ENCODE assay signal across 8 cellular contexts in the genomic region with DNA sequence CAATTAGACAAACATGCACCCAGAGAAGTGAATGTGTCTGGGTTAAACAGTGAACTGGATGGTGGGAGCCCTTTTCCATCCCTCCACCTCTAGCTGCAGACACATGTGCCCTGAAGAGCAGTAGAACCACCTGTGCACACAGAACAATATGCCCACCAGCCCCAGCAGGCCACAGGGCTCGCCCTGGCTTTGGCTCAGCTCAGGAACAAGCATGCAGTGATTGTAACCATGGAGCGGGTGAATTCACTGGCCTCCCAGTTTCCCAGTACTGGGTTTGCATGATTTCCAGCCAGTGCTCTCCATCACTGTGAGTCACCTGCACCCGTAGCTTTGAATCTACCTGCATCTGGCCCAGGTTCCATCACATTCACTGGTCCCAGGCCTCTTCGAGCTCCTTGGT. TPM values are rescaled to one million over a fixed set of nuclear protein-coding genes. Genes with fewer than 3 reads are reported as not detected.
"Had no signal": no experiment of that assay in that cellular context is flagged by ENCODE, and none has a peak within 500 bp of the region (broad histone marks: within the 10 kb centered on the region; RNA-seq: fewer than 3 reads in every experiment).

No MANE protein-coding gene starts in this region.

- H3K27ac Mint-ChIP-seq: GM23338, H9 had no signal

- DNase-seq: H9, HCEC 1CT, IMR-90 had no signal

- FAIRE-seq: H1, H54, K562 had no signal

- H3K9me3 Mint-ChIP-seq: GM23338, H9 had no signal

- H3K4me3 Mint-ChIP-seq: GM23338, H9 had no signal

RNA-seq across cellular contexts. Expression of a gene that starts 5.2 kb away (rescaled TPM):
- total RNA-seq: H9, HT1080, IMR-90, K562 had no signal
- polyA plus RNA-seq: IMR-90, K562 had no signal
